9 cellular contexts compared by ENCODE assay signal in the genomic region with DNA sequence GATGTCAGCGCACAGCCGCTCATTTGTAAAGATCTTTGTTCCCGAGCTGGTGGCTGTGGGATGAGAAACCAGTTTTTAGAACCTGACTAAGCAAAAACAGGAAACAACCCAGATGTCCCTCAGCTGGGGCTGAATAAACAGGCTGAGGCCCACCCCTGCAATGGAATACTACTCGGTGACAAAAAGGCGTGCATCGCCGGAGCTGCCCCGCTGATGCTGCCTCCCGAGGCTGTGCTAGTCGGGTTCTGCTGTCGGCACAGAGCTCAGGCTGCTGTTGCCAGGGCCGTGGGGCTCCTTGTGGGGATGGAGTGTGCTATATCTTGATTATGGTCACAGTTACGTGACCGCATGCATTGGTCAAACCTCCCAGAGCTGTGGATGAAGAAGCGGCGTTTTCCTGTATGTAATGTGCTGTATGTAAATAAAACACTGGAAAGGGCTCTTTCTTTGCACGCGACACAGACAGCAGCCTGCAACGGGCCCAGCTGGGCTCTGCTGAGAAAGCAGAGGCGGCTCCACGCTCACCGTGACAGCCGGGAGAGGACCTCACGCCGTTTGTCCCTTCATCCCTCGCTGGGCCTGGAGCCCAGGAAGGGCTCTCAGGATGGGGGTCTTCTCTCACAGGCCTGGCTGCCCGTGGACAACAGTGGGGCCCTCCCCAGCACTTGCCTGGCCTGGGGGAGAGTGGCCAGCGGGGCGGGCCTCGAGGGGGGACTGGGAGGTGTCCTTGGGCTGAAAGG. TPM values are rescaled to one million over a fixed set of nuclear protein-coding genes. Genes with fewer than 3 reads are reported as not detected.
DNase-seq lines count a peak whose midpoint lies in the region; ATAC-seq and TF ChIP-seq lines count a peak whose summit lies in the region.
"Had no signal": no experiment of that assay in that cellular context is flagged by ENCODE, and none has a peak within 500 bp of the region (broad histone marks: within the 10 kb centered on the region; RNA-seq: fewer than 3 reads in every experiment).

No MANE protein-coding gene starts in this region.

- intact Hi-C loops in ovary (cut with DNase I): no loop called here

- WGBS in gastroesophageal sphincter (ENCODE audit: low coverage in 1 of 2), 2 donors: 50% methylated on average over 2 of the region's 30 CpGs; no CpG with 5 or more reads in 1 of the 2 donors
- 71 to 87% (median 80%) methylated on average over 30 of the region's 30 CpGs for WGBS in ovary, 3 donors

- H3K36me3 ChIP-seq in gastroesophageal sphincter (no peaks in the 10 kb centered on the region), ovary (no peaks in the 10 kb centered on the region)

- peaks cover 0 to 8% (median 0%) of the 10 kb centered on the region in 3 donors for H3K9me3 ChIP-seq in gastroesophageal sphincter
- H3K9me3 ChIP-seq in ovary: no peaks in the 10 kb centered on the region

- TF ChIP-seq CTCF in gastroesophageal sphincter (IDR thresholded peaks at IDR 0.05): no peak
- TF ChIP-seq CTCF in ovary (IDR thresholded peaks at IDR 0.05): no peak

- TF ChIP-seq POLR2A in gastroesophageal sphincter (IDR thresholded peaks at IDR 0.05) (no peak), ovary (IDR thresholded peaks at IDR 0.05) (no peak)

- H3K4me3 ChIP-seq in gastroesophageal sphincter (no peak overlapping the region), ovary (no peak overlapping the region)

- DNase-seq in DMS53 treated with DMSO at 0.1 percent for 48 hours (lab: John Stamatoyannopoulos, UW; ENCODE audit: unreplicated experiment) (peak; percentile 19), SHP77 treated with DMSO at 0.1 percent for 48 hours (lab: John Stamatoyannopoulos, UW) (peak; percentile 78), ovary (peak in 4 of 5 donors; percentile 22 to 42 (median 34)), HPDE6-E6E7 (ENCODE audit: extremely low spot score) (no peak)

- ATAC-seq in gastroesophageal sphincter (no peak), HG03097 (IDR thresholded peaks at IDR 0.05; ENCODE audit: low FRiP score, unreplicated experiment) (no peak), GM21423 (IDR thresholded peaks at IDR 0.05; ENCODE audit: unreplicated experiment) (no peak), HG03196 (IDR thresholded peaks at IDR 0.05; ENCODE audit: unreplicated experiment) (no peak)
- ATAC-seq: HCT116 had no signal

- H3K27ac ChIP-seq in gastroesophageal sphincter (peak overlapping the region in 3 of 4 donors; percentile 47 to 63 (median 49)), ovary (peak overlapping the region in 1 of 2 donors; percentile 26)

- H3K4me1 ChIP-seq in gastroesophageal sphincter (peaks cover 0 to 41% (median 5%) of the 10 kb centered on the region in 3 donors), ovary (ENCODE audit: insufficient read depth) (peaks cover 22% of the 10 kb centered on the region)

- TF ChIP-seq EP300 in gastroesophageal sphincter (IDR thresholded peaks at IDR 0.05): no peak
- TF ChIP-seq EP300 in ovary (IDR thresholded peaks at IDR 0.05): no peak

- H3K27me3 ChIP-seq in gastroesophageal sphincter (no peaks in the 10 kb centered on the region), ovary (no peaks in the 10 kb centered on the region)

RNA-seq across cellular contexts. Expression of gene RNU6ATAC, which starts 51.5 kb away (rescaled TPM):
- total RNA-seq in gastroesophageal sphincter: not detected
- total RNA-seq in ovary: 100 to 1,000 TPM in 3 of 7 donors, 10 to 100 TPM in 2, not detected in 2; 74.9 to 294 (median 169) TPM
- polyA plus RNA-seq in ovary: not detected
